Comparison of ENCODE assay signal across 1 cellular context in genomic region chr15:67839929-67840746, GRCh38.
TF ChIP-seq lines count a peak whose summit lies in the region.

Gene RNU6-1 (minus strand): TSS chr15:67840045.

TF ChIP-seq in GM12878, 131 proteins besides CTCF, POLR2A, EP300 and RAD21 (continued from another document and continues in another):
- TF ChIP-seq SKIL (IDR thresholded peaks at IDR 0.05; ENCODE audit: low read depth, poor library complexity, severe bottlenecking): peak; percentile 85
- TF ChIP-seq RB1 (IDR thresholded peaks at IDR 0.05; ENCODE audit: borderline replicate concordance): peak; percentile 56; the same call in 1 of the 2 replicates
- no peak for TF ChIP-seq HDGF (IDR thresholded peaks at IDR 0.05)
- 0 out of 2 replicates have a peak, but pooled peaks have one; percentile 31 for TF ChIP-seq TCF3 (IDR thresholded peaks at IDR 0.05; ENCODE audit: borderline replicate concordance, insufficient read depth, low read depth, low read length)
- TF ChIP-seq LARP7 (IDR thresholded peaks at IDR 0.05): no peak
- no peak for TF ChIP-seq ZBTB4 (CRISPR knock-in tag; IDR thresholded peaks at IDR 0.05)
- no peak for TF ChIP-seq REST (IDR thresholded peaks at IDR 0.05; ENCODE audit: low read depth, low read length)
- no peak for TF ChIP-seq ZBTB33 (IDR thresholded peaks at IDR 0.05)
- peak; percentile 57; the same call in 1 of the 2 replicates for TF ChIP-seq TCF12 (IDR thresholded peaks at IDR 0.05; ENCODE audit: low read depth, low read length)
- no peak for TF ChIP-seq FOXK2 (IDR thresholded peaks at IDR 0.05)
- TF ChIP-seq MEF2A (IDR thresholded peaks at IDR 0.05; ENCODE audit: insufficient read depth, low read depth, low read length): no peak
- peak; percentile 63 for TF ChIP-seq TBL1XR1 (IDR thresholded peaks at IDR 0.05; ENCODE audit: low read depth, low read length)
- TF ChIP-seq NR2F1 (conservative IDR thresholded peaks at IDR 0.05): peak; percentile 90
- TF ChIP-seq NFYA (IDR thresholded peaks at IDR 0.05; ENCODE audit: borderline replicate concordance, low read depth, low read length): no peak
- TF ChIP-seq SMAD5 (IDR thresholded peaks at IDR 0.05; ENCODE audit: low read depth): peak; percentile 35; the same call in 1 of the 2 replicates
- no peak for TF ChIP-seq KDM1A (IDR thresholded peaks at IDR 0.05; ENCODE audit: borderline replicate concordance)
- no peak for TF ChIP-seq FOS (IDR thresholded peaks at IDR 0.05; ENCODE audit: borderline replicate concordance, extremely low read depth, insufficient read length)
- TF ChIP-seq, protein P1, sequence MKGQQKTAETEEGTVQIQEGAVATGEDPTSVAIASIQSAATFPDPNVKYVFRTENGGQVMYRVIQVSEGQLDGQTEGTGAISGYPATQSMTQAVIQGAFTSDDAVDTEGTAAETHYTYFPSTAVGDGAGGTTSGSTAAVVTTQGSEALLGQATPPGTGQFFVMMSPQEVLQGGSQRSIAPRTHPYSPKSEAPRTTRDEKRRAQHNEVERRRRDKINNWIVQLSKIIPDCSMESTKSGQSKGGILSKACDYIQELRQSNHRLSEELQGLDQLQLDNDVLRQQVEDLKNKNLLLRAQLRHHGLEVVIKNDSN (IDR thresholded peaks at IDR 0.05; ENCODE audit: borderline replicate concordance, extremely low read length, insufficient read depth, low read depth, low read length): peak; percentile 95
- TF ChIP-seq, protein P2, sequence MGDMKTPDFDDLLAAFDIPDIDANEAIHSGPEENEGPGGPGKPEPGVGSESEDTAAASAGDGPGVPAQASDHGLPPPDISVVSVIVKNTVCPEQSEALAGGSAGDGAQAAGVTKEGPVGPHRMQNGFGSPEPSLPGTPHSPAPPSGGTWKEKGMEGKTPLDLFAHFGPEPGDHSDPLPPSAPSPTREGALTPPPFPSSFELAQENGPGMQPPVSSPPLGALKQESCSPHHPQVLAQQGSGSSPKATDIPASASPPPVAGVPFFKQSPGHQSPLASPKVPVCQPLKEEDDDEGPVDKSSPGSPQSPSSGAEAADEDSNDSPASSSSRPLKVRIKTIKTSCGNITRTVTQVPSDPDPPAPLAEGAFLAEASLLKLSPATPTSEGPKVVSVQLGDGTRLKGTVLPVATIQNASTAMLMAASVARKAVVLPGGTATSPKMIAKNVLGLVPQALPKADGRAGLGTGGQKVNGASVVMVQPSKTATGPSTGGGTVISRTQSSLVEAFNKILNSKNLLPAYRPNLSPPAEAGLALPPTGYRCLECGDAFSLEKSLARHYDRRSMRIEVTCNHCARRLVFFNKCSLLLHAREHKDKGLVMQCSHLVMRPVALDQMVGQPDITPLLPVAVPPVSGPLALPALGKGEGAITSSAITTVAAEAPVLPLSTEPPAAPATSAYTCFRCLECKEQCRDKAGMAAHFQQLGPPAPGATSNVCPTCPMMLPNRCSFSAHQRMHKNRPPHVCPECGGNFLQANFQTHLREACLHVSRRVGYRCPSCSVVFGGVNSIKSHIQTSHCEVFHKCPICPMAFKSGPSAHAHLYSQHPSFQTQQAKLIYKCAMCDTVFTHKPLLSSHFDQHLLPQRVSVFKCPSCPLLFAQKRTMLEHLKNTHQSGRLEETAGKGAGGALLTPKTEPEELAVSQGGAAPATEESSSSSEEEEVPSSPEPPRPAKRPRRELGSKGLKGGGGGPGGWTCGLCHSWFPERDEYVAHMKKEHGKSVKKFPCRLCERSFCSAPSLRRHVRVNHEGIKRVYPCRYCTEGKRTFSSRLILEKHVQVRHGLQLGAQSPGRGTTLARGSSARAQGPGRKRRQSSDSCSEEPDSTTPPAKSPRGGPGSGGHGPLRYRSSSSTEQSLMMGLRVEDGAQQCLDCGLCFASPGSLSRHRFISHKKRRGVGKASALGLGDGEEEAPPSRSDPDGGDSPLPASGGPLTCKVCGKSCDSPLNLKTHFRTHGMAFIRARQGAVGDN (IDR thresholded peaks at IDR 0.05): peak; percentile 88
- TF ChIP-seq SIN3A (IDR thresholded peaks at IDR 0.05; ENCODE audit: low read depth, low read length): no peak; the same call in 1 of the 2 replicates
- no peak for TF ChIP-seq SUZ12 (IDR thresholded peaks at IDR 0.05; ENCODE audit: unreplicated experiment)
- TF ChIP-seq MEF2B (IDR thresholded peaks at IDR 0.05; ENCODE audit: partially characterized antibody, poor library complexity, severe bottlenecking): peak; percentile 42
- TF ChIP-seq MTA2 (IDR thresholded peaks at IDR 0.05; ENCODE audit: low read depth): peak; percentile 40
- TF ChIP-seq PKNOX1 (IDR thresholded peaks at IDR 0.05): no peak
- TF ChIP-seq E2F8 (IDR thresholded peaks at IDR 0.05; ENCODE audit: low read depth, partially characterized antibody): peak; percentile 73
- peak; percentile 95; the same call in 1 of the 2 replicates for TF ChIP-seq ASH2L (IDR thresholded peaks at IDR 0.05; ENCODE audit: borderline replicate concordance, low read depth)
- no peak; the same call in 1 of the 2 replicates for TF ChIP-seq HCFC1 (IDR thresholded peaks at IDR 0.05; ENCODE audit: low read length)
- TF ChIP-seq BCL11A (IDR thresholded peaks at IDR 0.05; ENCODE audit: low read depth, low read length): no peak
- TF ChIP-seq, protein P3, sequence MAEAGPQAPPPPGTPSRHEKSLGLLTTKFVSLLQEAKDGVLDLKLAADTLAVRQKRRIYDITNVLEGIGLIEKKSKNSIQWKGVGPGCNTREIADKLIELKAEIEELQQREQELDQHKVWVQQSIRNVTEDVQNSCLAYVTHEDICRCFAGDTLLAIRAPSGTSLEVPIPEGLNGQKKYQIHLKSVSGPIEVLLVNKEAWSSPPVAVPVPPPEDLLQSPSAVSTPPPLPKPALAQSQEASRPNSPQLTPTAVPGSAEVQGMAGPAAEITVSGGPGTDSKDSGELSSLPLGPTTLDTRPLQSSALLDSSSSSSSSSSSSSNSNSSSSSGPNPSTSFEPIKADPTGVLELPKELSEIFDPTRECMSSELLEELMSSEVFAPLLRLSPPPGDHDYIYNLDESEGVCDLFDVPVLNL (IDR thresholded peaks at IDR 0.05; ENCODE audit: low read depth, low read length): peak; percentile 67
- TF ChIP-seq NR2C2 (IDR thresholded peaks at IDR 0.05; ENCODE audit: borderline replicate concordance, control insufficient read depth, insufficient read length, low read depth): no peak
- TF ChIP-seq HDAC2 (IDR thresholded peaks at IDR 0.05): no peak
- peak; percentile 14; the same call in 1 of the 2 replicates for TF ChIP-seq JUNB (IDR thresholded peaks at IDR 0.05)
- TF ChIP-seq ZNF274 (IDR thresholded peaks at IDR 0.05; ENCODE audit: insufficient read depth, insufficient read length): no peak
- TF ChIP-seq, protein P4, sequence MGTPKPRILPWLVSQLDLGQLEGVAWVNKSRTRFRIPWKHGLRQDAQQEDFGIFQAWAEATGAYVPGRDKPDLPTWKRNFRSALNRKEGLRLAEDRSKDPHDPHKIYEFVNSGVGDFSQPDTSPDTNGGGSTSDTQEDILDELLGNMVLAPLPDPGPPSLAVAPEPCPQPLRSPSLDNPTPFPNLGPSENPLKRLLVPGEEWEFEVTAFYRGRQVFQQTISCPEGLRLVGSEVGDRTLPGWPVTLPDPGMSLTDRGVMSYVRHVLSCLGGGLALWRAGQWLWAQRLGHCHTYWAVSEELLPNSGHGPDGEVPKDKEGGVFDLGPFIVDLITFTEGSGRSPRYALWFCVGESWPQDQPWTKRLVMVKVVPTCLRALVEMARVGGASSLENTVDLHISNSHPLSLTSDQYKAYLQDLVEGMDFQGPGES (IDR thresholded peaks at IDR 0.05): no peak
- no peak for TF ChIP-seq PAX8 (IDR thresholded peaks at IDR 0.05)
